ENCODE assay signal across 8 cellular contexts in genomic region chr18:48161911-48162698, GRCh38.
A peak's percentile ranks its signal among the peaks of the same experiment; 100 is the strongest.
DNase-seq lines count a peak whose midpoint lies in the region; ATAC-seq and TF ChIP-seq lines count a peak whose summit lies in the region.

No MANE protein-coding gene starts in this region.

- no peaks in the 10 kb centered on the region for H3K36me3 Mint-ChIP-seq in glutamatergic neuron (ENCODE audit: unreplicated experiment)

- H3K9me3 ChIP-seq in BLaER1 treated with 17β-estradiol and CSF1 and Interleukin-3, amounts not matched to agents 10 nM and 100 nM (replicated peaks in 1 of 11) = no peaks in the 10 kb centered on the region
- H3K9me3 ChIP-seq in IMR-90 (ENCODE audit: control insufficient read depth, insufficient read depth, low read length) = no peaks in the 10 kb centered on the region
- no peaks in the 10 kb centered on the region for H3K9me3 ChIP-seq in WERI-Rb-1 (ENCODE audit: severe bottlenecking)

- no peaks in the 10 kb centered on the region for H4K20me1 ChIP-seq in BLaER1 treated with 17β-estradiol and CSF1 and Interleukin-3, amounts not matched to agents 10 nM and 100 nM
- H4K20me1 ChIP-seq in IMR-90 (ENCODE audit: insufficient read depth, low read length) = no peaks in the 10 kb centered on the region

- BruUV-seq in IMR-90 (replicated peaks; lab: Mats Ljungman, UMichigan) = no TSS peak

- no peaks in the 10 kb centered on the region for H3K79me1 ChIP-seq in IMR-90 (ENCODE audit: low read depth in 1 of 2, low read length in 2 of 2)

- no peak overlapping the region for H4K5ac ChIP-seq in IMR-90 (ENCODE audit: low read depth, low read length)

- in situ Hi-C loops in IMR-90 (cut with MboI; ENCODE audit: low sequenced_read_pairs) = no loop called here

- no peak overlapping the region for H2BK20ac ChIP-seq in IMR-90 (ENCODE audit: low read depth, low read length)

- H4K91ac ChIP-seq in IMR-90 (ENCODE audit: insufficient read depth, low read depth, low read length) = no peak overlapping the region

- H3K14ac ChIP-seq in IMR-90 (replicated peaks; ENCODE audit: low read depth, low read length) = no peak overlapping the region

- H3K27me3 ChIP-seq in BLaER1 treated with 17β-estradiol and CSF1 and Interleukin-3, amounts not matched to agents 10 nM and 100 nM = peaks cover 0 to 8% (median 0%) of the 10 kb centered on the region in 11 experiments; a peak in 3 of 22 replicates
- H3K27me3 ChIP-seq in IMR-90 (ENCODE audit: control insufficient read depth, insufficient read depth, low read length) = peaks cover 24% of the 10 kb centered on the region
- no peaks in the 10 kb centered on the region for H3K27me3 ChIP-seq in WERI-Rb-1 (ENCODE audit: insufficient read depth, low read depth, severe bottlenecking)
- H3K27me3 ChIP-seq in rectal smooth muscle tissue (ENCODE audit: control insufficient read depth, insufficient read depth, low read length) = no peaks in the 10 kb centered on the region

- intact Hi-C loops in IMR-90 (cut with micrococcal nuclease) = no loop called here

- peak overlapping the region; percentile 80 to 94 (median 90) for H3K4me2 ChIP-seq in BLaER1 treated with 17β-estradiol and CSF1 and Interleukin-3, amounts not matched to agents 10 nM and 100 nM
- no peak overlapping the region; the same call in 1 of the 2 replicates for H3K4me2 ChIP-seq in IMR-90 (ENCODE audit: low read depth, low read length)

- dilution Hi-C loops in IMR-90 (cut with HindIII; ENCODE audit: low sequenced_read_pairs, unreplicated experiment) = no loop called here

- H3K4me1 Mint-ChIP-seq in glutamatergic neuron (ENCODE audit: low read depth, unreplicated experiment) = peaks cover 31% of the 10 kb centered on the region

- no peak for TF ChIP-seq POLR2A in IMR-90 (IDR thresholded peaks at IDR 0.05; ENCODE audit: low read depth, low read length)

- H3K4me3 ChIP-seq in BLaER1 treated with 17β-estradiol and CSF1 and Interleukin-3, amounts not matched to agents 10 nM and 100 nM = peak overlapping the region; percentile 58 to 73 (median 62)
- H3K4me3 ChIP-seq in IMR-90 (ENCODE audit: insufficient read depth, low read depth, low read length) (peak overlapping the region; percentile 55), WERI-Rb-1 (ENCODE audit: low read depth, low read length) (peak overlapping the region; percentile 39), rectal smooth muscle tissue (ENCODE audit: low read length) (peak overlapping the region; percentile 63)

- H3K27ac ChIP-seq in BLaER1 treated with 17β-estradiol and CSF1 and Interleukin-3, amounts not matched to agents 10 nM and 100 nM = peak overlapping the region in 6 of 11 experiments; percentile 21 to 66 (median 50); a peak in 10 of 22 replicates
- H3K27ac ChIP-seq in IMR-90 (ENCODE audit: insufficient read depth, low read length) (no peak overlapping the region), WERI-Rb-1 (peak overlapping the region; percentile 64), rectal smooth muscle tissue (ENCODE audit: low read depth, low read length) (peak overlapping the region; percentile 65)

- POLR2A ChIA-PET in IMR-90 (lab: Charles Lee; ENCODE audit: unreplicated experiment) = no interaction called here

- H2BK5ac ChIP-seq in IMR-90 (ENCODE audit: low read depth, low read length, poor library complexity, severe bottlenecking) = no peak overlapping the region

- no peak overlapping the region for H3K56ac ChIP-seq in IMR-90 (ENCODE audit: extremely low read depth, insufficient read depth, low read length)

- H4K8ac ChIP-seq in IMR-90 (ENCODE audit: low read depth in 2 of 2, low read length in 2 of 2) = no peak overlapping the region

- CTCF ChIA-PET in IMR-90 (lab: Yijun Ruan, JAX) = interaction anchor here (0.9 kb wide), 1 partner anchor 300 kb away, joined by 3 read pairs; no protein-coding TSS in a partner anchor

- 10% methylated on average over 7 of the region's 38 CpGs; no CpG with 5 or more reads in 1 of the 2 experiments for WGBS in IMR-90 (ENCODE audit: extremely low coverage in 2 of 2, insufficient read length in 1 of 2), 2 experiments

- H2AFZ ChIP-seq in IMR-90 (replicated peaks; ENCODE audit: low read length, poor library complexity) = peak overlapping the region; percentile 85

- H3K4me3 Mint-ChIP-seq in glutamatergic neuron (ENCODE audit: unreplicated experiment) = peak overlapping the region; percentile 12

- H3K23ac ChIP-seq in IMR-90 (ENCODE audit: low read depth, low read length) = no peak overlapping the region

- peaks cover 12% of the 10 kb centered on the region for H3K9me3 Mint-ChIP-seq in glutamatergic neuron (ENCODE audit: unreplicated experiment)

- TF ChIP-seq CTCF in IMR-90 (conservative IDR thresholded peaks at IDR 0.05; ENCODE audit: low read depth, low read length) (no peak), WERI-Rb-1 (IDR thresholded peaks at IDR 0.05; ENCODE audit: low read depth, low read length) (no peak), glutamatergic neuron (IDR thresholded peaks at IDR 0.05; ENCODE audit: partially characterized antibody, unreplicated experiment) (no peak)

- no peak overlapping the region for H3K4ac ChIP-seq in IMR-90 (ENCODE audit: low read depth, low read length)

- ATAC-seq in GM19463 (IDR thresholded peaks at IDR 0.05; ENCODE audit: unreplicated experiment) (peak; percentile 49), IMR-90 (ENCODE audit: low read depth) (peak; percentile 75)

- no peaks in the 10 kb centered on the region for H3K36me3 ChIP-seq in BLaER1 treated with 17β-estradiol and CSF1 and Interleukin-3, amounts not matched to agents 10 nM and 100 nM
- H3K36me3 ChIP-seq in IMR-90 (ENCODE audit: control insufficient read depth, insufficient read depth, low read length) (no peaks in the 10 kb centered on the region), WERI-Rb-1 (no peaks in the 10 kb centered on the region), rectal smooth muscle tissue (ENCODE audit: control insufficient read depth, insufficient read depth, low read length) (no peaks in the 10 kb centered on the region)

- no peak overlapping the region for H2AK5ac ChIP-seq in IMR-90 (ENCODE audit: low read depth, low read length)

- H3K18ac ChIP-seq in IMR-90 (ENCODE audit: low read depth, low read length) = no peak overlapping the region

- H2BK15ac ChIP-seq in IMR-90 (ENCODE audit: low read depth, low read length) = no peak overlapping the region

- no peak for TF ChIP-seq RAD21 in IMR-90 (IDR thresholded peaks at IDR 0.05; ENCODE audit: low read length)

- peak overlapping the region; percentile 97 for H3K27ac Mint-ChIP-seq in glutamatergic neuron (ENCODE audit: unreplicated experiment)

- peak overlapping the region; percentile 56 to 75 (median 70); a peak in 20 of 22 replicates for H3K9ac ChIP-seq in BLaER1 treated with 17β-estradiol and CSF1 and Interleukin-3, amounts not matched to agents 10 nM and 100 nM
- H3K9ac ChIP-seq in IMR-90 (ENCODE audit: low read depth, low read length) (no peak overlapping the region), rectal smooth muscle tissue (ENCODE audit: low read length) (peak overlapping the region; percentile 47)

- H3K9me1 ChIP-seq in IMR-90 (ENCODE audit: insufficient read depth, low read length) = no peaks in the 10 kb centered on the region

- peaks cover 9% of the 10 kb centered on the region for H3K27me3 Mint-ChIP-seq in glutamatergic neuron (ENCODE audit: unreplicated experiment)

- DNase-seq in IMR-90 (no peak), WERI-Rb-1 (peak; percentile 50), glutamatergic neuron (no peak), hippocampal formation (lab: John Stamatoyannopoulos, UW) (no peak)
- no peak for DNase-seq in stimulated activated CD8-positive, alpha-beta memory T cell treated with anti-CD3 and anti-CD28 coated beads, Interleukin-4, amount 100 ng/mL, for 48 hours

- no peak overlapping the region for H2BK120ac ChIP-seq in IMR-90 (ENCODE audit: low read depth, low read length)

- H3K4me1 ChIP-seq in BLaER1 treated with 17β-estradiol and CSF1 and Interleukin-3, amounts not matched to agents 10 nM and 100 nM = peaks cover 20 to 45% (median 28%) of the 10 kb centered on the region in 10 experiments
- no peaks in the 10 kb centered on the region for H3K4me1 ChIP-seq in IMR-90 (ENCODE audit: control insufficient read depth, insufficient read depth, low read length)
- H3K4me1 ChIP-seq in rectal smooth muscle tissue (ENCODE audit: control insufficient read depth, insufficient read depth, low read length) = no peaks in the 10 kb centered on the region

- H2AK9ac ChIP-seq in IMR-90 (replicated peaks; ENCODE audit: low read depth, low read length, poor library complexity) = no peak overlapping the region

TF ChIP-seq in IMR-90, 13 proteins besides CTCF, POLR2A, EP300 and RAD21 (continues in another document):
- TF ChIP-seq ELK1 (IDR thresholded peaks at IDR 0.05; ENCODE audit: borderline replicate concordance, low read depth, low read length) (no peak), SMC3 (IDR thresholded peaks at IDR 0.05; ENCODE audit: low read depth, low read length) (no peak), MAFK (IDR thresholded peaks at IDR 0.05; ENCODE audit: low read depth, low read length) (no peak), FOS (IDR thresholded peaks at IDR 0.05; ENCODE audit: low read depth, low read length) (no peak), MAZ (IDR thresholded peaks at IDR 0.05; ENCODE audit: borderline replicate concordance, low read depth, low read length) (no peak), CHD1 (IDR thresholded peaks at IDR 0.05; ENCODE audit: low read depth, low read length) (no peak), MXI1 (IDR thresholded peaks at IDR 0.05; ENCODE audit: borderline replicate concordance, low read depth, low read length) (no peak), RFX5 (IDR thresholded peaks at IDR 0.05; ENCODE audit: low read depth, low read length) (no peak), RCOR1 (IDR thresholded peaks at IDR 0.05; ENCODE audit: insufficient replicate concordance, low read length) (no peak), BHLHE40 (IDR thresholded peaks at IDR 0.05; ENCODE audit: low read depth, low read length) (no peak), USF2 (IDR thresholded peaks at IDR 0.05; ENCODE audit: low read depth, low read length) (no peak), CEBPB (IDR thresholded peaks at IDR 0.05; ENCODE audit: low read depth, low read length) (no peak)
